Comparison of ENCODE assay signal across 20 cellular contexts in genomic region chr6:37373822-37374514, GRCh38. TPM values are rescaled to one million over a fixed set of nuclear protein-coding genes. Genes with fewer than 3 reads are reported as not detected.
A peak's percentile ranks its signal among the peaks of the same experiment; 100 is the strongest.
DNase-seq lines count a peak whose midpoint lies in the region; ATAC-seq and TF ChIP-seq lines count a peak whose summit lies in the region.
"Had no signal": no experiment of that assay in that cellular context is flagged by ENCODE, and none has a peak within 500 bp of the region (broad histone marks: within the 10 kb centered on the region; RNA-seq: fewer than 3 reads in every experiment).

No MANE protein-coding gene starts in this region.

- no peak overlapping the region for H3K4me2 ChIP-seq in neural cell (ENCODE audit: low read length)

- H3K79me2 ChIP-seq in neural cell (replicated peaks; ENCODE audit: insufficient read depth, low read length): no peaks in the 10 kb centered on the region
- H3K79me2 ChIP-seq: parathyroid adenoma had no signal

- WGBS in testis, 2 donors: 88 to 91% methylated on average over 2 of the region's 2 CpGs

- H3K27ac ChIP-seq in neural cell (ENCODE audit: low read length) (peak overlapping the region; percentile 72), testis (no peak overlapping the region)
- H3K27ac ChIP-seq: coronary artery, parathyroid adenoma, SJCRH30, tibial artery had no signal

- ATAC-seq in GM19023 (IDR thresholded peaks at IDR 0.05; ENCODE audit: unreplicated experiment): no peak
- ATAC-seq: activated CD8-positive, alpha-beta T cell treated with anti-CD3 and anti-CD28 coated beads, Interleukin-2, amount 10 ng/mL, durations not matched to agents 7 days and 5 days; left cardiac atrium; naive thymus-derived CD8-positive, alpha-beta T cell; stimulated activated naive B cell treated with anti-CD40 and anti-IgM and Interleukin-4, amounts not matched to agents 10 μg/mL and 1 μg/mL and 100 μg/mL, for 72 hours; WTC11 had no signal

- H3K4me1 ChIP-seq in testis: peaks cover 8% of the 10 kb centered on the region
- H3K4me1 ChIP-seq: Caco-2, parathyroid adenoma had no signal

- DNase-seq in NCI-H69 (lab: John Stamatoyannopoulos, UW): peak; percentile 51
- peak; percentile 44 to 56 for DNase-seq in cardiac fibroblast (ENCODE audit: low read depth in 2 of 2)
- DNase-seq in AG08396 (ENCODE audit: low spot score): no peak
- no peak for DNase-seq in testis
- DNase-seq: activated CD8-positive, alpha-beta T cell treated with anti-CD3 and anti-CD28 coated beads, Interleukin-2, amount 10 ng/mL, durations not matched to agents 7 days and 5 days; activated naive CD4-positive, alpha-beta T cell treated with anti-CD3 and anti-CD28 coated beads, Interleukin-2, amount 10 ng/mL, durations not matched to agents 7 days and 5 days; activated T-cell treated with anti-CD3 and anti-CD28 coated beads, Interleukin-2, amount 50 U/mL, for 24 hours; Caco-2; left cardiac atrium; naive thymus-derived CD8-positive, alpha-beta T cell; NCI-H524; SJCRH30; stimulated activated naive B cell treated with anti-CD40 and anti-IgM and Interleukin-4, amounts not matched to agents 10 μg/mL and 1 μg/mL and 100 μg/mL, for 72 hours; tibial artery had no signal

- peak overlapping the region; percentile 32 for H3K9ac ChIP-seq in neural cell (ENCODE audit: low read length)
- H3K9ac ChIP-seq: parathyroid adenoma had no signal

- H3K9me3 ChIP-seq in neural cell (ENCODE audit: low read length) (no peaks in the 10 kb centered on the region), testis (no peaks in the 10 kb centered on the region)
- H3K9me3 ChIP-seq: Caco-2, SJCRH30, tibial artery had no signal

- intact Hi-C loops in testis (cut with DNase I; ENCODE audit: low total_unique reads): no loop called here

- no peak for TF ChIP-seq POLR2A in testis (IDR thresholded peaks at IDR 0.05)

- H4K20me1 ChIP-seq in neural cell (ENCODE audit: insufficient read depth): no peaks in the 10 kb centered on the region

- TF ChIP-seq EP300 in Ishikawa (IDR thresholded peaks at IDR 0.05; ENCODE audit: borderline replicate concordance): no peak
- TF ChIP-seq EP300 in neural cell (conservative IDR thresholded peaks at IDR 0.05; ENCODE audit: poor library complexity, severe bottlenecking): no peak

- H3K9me2 ChIP-seq in neural cell (ENCODE audit: insufficient read depth, low read length): no peaks in the 10 kb centered on the region

- no peaks in the 10 kb centered on the region for H3F3A ChIP-seq in neural cell (ENCODE audit: insufficient read depth, low read length, poor library complexity, severe bottlenecking)

- TF ChIP-seq CTCF in cardiac fibroblast (IDR thresholded peaks at IDR 0.05; ENCODE audit: low read depth, low read length) (no peak), neural cell (IDR thresholded peaks at IDR 0.05; ENCODE audit: poor library complexity, severe bottlenecking) (no peak), testis (IDR thresholded peaks at IDR 0.05) (no peak)

- H3K4me3 ChIP-seq in cardiac fibroblast (replicated peaks in 1 of 2; ENCODE audit: low read depth in 2 of 2, low read length in 2 of 2) (no peak overlapping the region), neural cell (ENCODE audit: low read length) (peak overlapping the region; percentile 32), testis (no peak overlapping the region)
- H3K4me3 ChIP-seq: coronary artery, SJCRH30, tibial artery had no signal

- peaks cover 2% of the 10 kb centered on the region for H3K36me3 ChIP-seq in neural cell (ENCODE audit: insufficient read depth, low read length)
- H3K36me3 ChIP-seq in testis (ENCODE audit: low read depth, missing control alignments): no peaks in the 10 kb centered on the region

- H2AFZ ChIP-seq in neural cell (ENCODE audit: low read depth, low read length): no peak overlapping the region
- H2AFZ ChIP-seq: parathyroid adenoma had no signal

- TF ChIP-seq RAD21 in Ishikawa (IDR thresholded peaks at IDR 0.05; ENCODE audit: low read depth): no peak
- no peak for TF ChIP-seq RAD21 in neural cell (conservative IDR thresholded peaks at IDR 0.05)

- H3K27me3 ChIP-seq in neural cell (ENCODE audit: insufficient read depth, low read depth, low read length) (no peaks in the 10 kb centered on the region), testis (no peaks in the 10 kb centered on the region)
- H3K27me3 ChIP-seq: SJCRH30, tibial artery had no signal

TF ChIP-seq in Ishikawa, 13 proteins besides CTCF, POLR2A, EP300 and RAD21:
- TF ChIP-seq TAF1 (IDR thresholded peaks at IDR 0.05; ENCODE audit: low read depth): no peak
- peak; percentile 92 for TF ChIP-seq NFIC (IDR thresholded peaks at IDR 0.05)

TF ChIP-seq in neural cell, 6 proteins besides CTCF, POLR2A, EP300 and RAD21:
- TF ChIP-seq REST (IDR thresholded peaks at IDR 0.05; ENCODE audit: borderline replicate concordance) (no peak), TAF1 (IDR thresholded peaks at IDR 0.05; ENCODE audit: low read depth) (no peak), EZH2 (IDR thresholded peaks at IDR 0.05; ENCODE audit: borderline replicate concordance, insufficient read depth, low read length, poor library complexity, severe bottlenecking) (no peak), POLR2AphosphoS5 (IDR thresholded peaks at IDR 0.05) (no peak), MXI1 (conservative IDR thresholded peaks at IDR 0.05; ENCODE audit: poor library complexity, severe bottlenecking) (no peak), SMC3 (conservative IDR thresholded peaks at IDR 0.05; ENCODE audit: poor library complexity) (no peak)

RNA-seq across cellular contexts. Expression of gene RNF8, which starts 20.2 kb away (rescaled TPM):
- 54.0 and 60.9 TPM in 2 replicates for polyA plus RNA-seq in neural cell
- polyA minus RNA-seq in neural cell: 44.8 and 61.2 TPM in 2 replicates
- total RNA-seq in testis: 10 to 100 TPM; 44.0 to 49.9 TPM
- 49.4 TPM for polyA plus RNA-seq in testis (ENCODE audit: insufficient read depth, low read depth, low replicate concordance)

RNA-seq across cellular contexts. Expression of gene CMTR1, which starts 59.1 kb away (rescaled TPM):
- polyA plus RNA-seq in neural cell (64.1 and 65.0 TPM in 2 replicates), testis (ENCODE audit: insufficient read depth, low read depth, low replicate concordance) (123 TPM)
- 52.1 and 58.6 TPM in 2 replicates for polyA minus RNA-seq in neural cell
- total RNA-seq in testis: 100 to 1,000 TPM; 231 to 234 TPM

Comparison
In these comparisons a context has a peak if more than half of its experiments do, and no peak if none do; other contexts are left out.
1. DNase-seq: peak in NCI-H69 (single experiment) and cardiac fibroblast (2 of 2); none in AG08396 (single experiment) and testis (single experiment).